In genomic region chr2:138193416-138194213, GRCh38 we compare ENCODE assay signal across 30 cellular contexts.
"Had no signal": no experiment of that assay in that cellular context is flagged by ENCODE, and none has a peak within 500 bp of the region (broad histone marks: within the 10 kb centered on the region; RNA-seq: fewer than 3 reads in every experiment).

No MANE protein-coding gene starts in this region.

- H3K9me3 ChIP-seq: lower lobe of right lung, neutrophil, right atrium auricular region, stomach, testis, thyroid gland, transverse colon, upper lobe of left lung, vagina had no signal

- H3K4me1 ChIP-seq: heart left ventricle, left lung, lower lobe of right lung, neural progenitor cell, right atrium auricular region, spleen, stomach, testis, thyroid gland, transverse colon, upper lobe of left lung, vagina had no signal

- DNase-seq: heart left ventricle; kidney glomerular epithelial cell; left cardiac atrium; left lung; lower lobe of right lung; mammary epithelial cell; mesenchymal stem cell; naive B cell; natural killer cell; nephron progenitor cell; occipital lobe; spleen; stimulated activated CD4-positive, alpha-beta T cell treated with anti-CD3 and anti-CD28 coated beads, Interleukin-4, amount 100 ng/mL, for 4 hours; stimulated activated CD8-positive, alpha-beta memory T cell treated with anti-CD3 and anti-CD28 coated beads, Interleukin-4, amount 100 ng/mL, for 48 hours; stimulated activated naive B cell treated with anti-CD40 and anti-IgM and Interleukin-4, amounts not matched to agents 10 μg/mL and 1 μg/mL and 100 μg/mL, for 72 hours; stimulated activated naive CD8-positive, alpha-beta T cell treated with anti-CD3 and anti-CD28 coated beads, Interleukin-15, Interleukin-2, amounts not matched to agents 100 U/mL and 50 U/mL, for 24 hours; stomach; testis; thyroid gland; transverse colon; upper lobe of left lung had no signal

- H3K36me3 ChIP-seq: heart left ventricle, left lung, lower lobe of right lung, neural progenitor cell, neutrophil, right atrium auricular region, spleen, stomach, thyroid gland, transverse colon, upper lobe of left lung, vagina had no signal

- H3K9me3 Mint-ChIP-seq: nephron progenitor cell; neural progenitor cell; stimulated activated naive B cell treated with anti-CD40 and anti-IgM and Interleukin-4, amounts not matched to agents 10 μg/mL and 1 μg/mL and 100 μg/mL, for 72 hours had no signal

- H3K4me1 Mint-ChIP-seq: naive B cell; natural killer cell; nephron progenitor cell; neural progenitor cell; stimulated activated naive B cell treated with anti-CD40 and anti-IgM and Interleukin-4, amounts not matched to agents 10 μg/mL and 1 μg/mL and 100 μg/mL, for 72 hours had no signal

- H2AFZ ChIP-seq: neural progenitor cell had no signal

- H3K27me3 ChIP-seq: heart left ventricle, left lung, neural progenitor cell, neutrophil, right atrium auricular region, spleen, stomach, testis, thyroid gland, transverse colon, upper lobe of left lung, vagina had no signal

- H3K9ac ChIP-seq: neural progenitor cell had no signal

- H3K27ac Mint-ChIP-seq: naive B cell; natural killer cell; nephron progenitor cell; neural progenitor cell; progenitor cell of endocrine pancreas; stimulated activated naive B cell treated with anti-CD40 and anti-IgM and Interleukin-4, amounts not matched to agents 10 μg/mL and 1 μg/mL and 100 μg/mL, for 72 hours had no signal

- H3K36me3 Mint-ChIP-seq: mesothelial cell of epicardium; naive B cell; natural killer cell; neural progenitor cell; stimulated activated naive B cell treated with anti-CD40 and anti-IgM and Interleukin-4, amounts not matched to agents 10 μg/mL and 1 μg/mL and 100 μg/mL, for 72 hours had no signal

- ATAC-seq: heart left ventricle; left cardiac atrium; left lung; lower lobe of right lung; natural killer cell; sciatic nerve; stimulated activated naive B cell treated with anti-CD40 and anti-IgM and Interleukin-4, amounts not matched to agents 10 μg/mL and 1 μg/mL and 100 μg/mL, for 72 hours; stimulated activated naive CD8-positive, alpha-beta T cell treated with anti-CD3 and anti-CD28 coated beads, Interleukin-15, Interleukin-2, amounts not matched to agents 100 U/mL and 50 U/mL, for 24 hours had no signal

- H3K4me2 ChIP-seq: neural progenitor cell had no signal

- H3K4me3 ChIP-seq: heart left ventricle, left lung, lower lobe of right lung, neural progenitor cell, right atrium auricular region, skin epidermis, spleen, stomach, testis, thyroid gland, transverse colon, upper lobe of left lung, vagina had no signal

- H3K27ac ChIP-seq: heart left ventricle, left lung, lower lobe of right lung, neural progenitor cell, neutrophil, right atrium auricular region, skin epidermis, spleen, stomach, testis, thyroid gland, transverse colon, upper lobe of left lung, vagina had no signal

- FAIRE-seq: keratinocyte had no signal

- H3K4me3 Mint-ChIP-seq: mesothelial cell of epicardium; naive B cell; natural killer cell; nephron progenitor cell; neural progenitor cell; stimulated activated naive B cell treated with anti-CD40 and anti-IgM and Interleukin-4, amounts not matched to agents 10 μg/mL and 1 μg/mL and 100 μg/mL, for 72 hours had no signal
